27 cellular contexts compared by ENCODE assay signal in genomic region chr4:158802914-158803313, GRCh38.
"Had no signal": no experiment of that assay in that cellular context is flagged by ENCODE, and none has a peak within 500 bp of the region (broad histone marks: within the 10 kb centered on the region; RNA-seq: fewer than 3 reads in every experiment).

No MANE protein-coding gene starts in this region.

- FAIRE-seq: small intestine had no signal

- H3K27ac ChIP-seq: breast epithelium, foreskin keratinocyte, neural progenitor cell, parathyroid adenoma, tibial nerve, VCaP had no signal

- H3K4me1 ChIP-seq: breast epithelium, neural progenitor cell had no signal

- H3K27me3 Mint-ChIP-seq: activated CD4-positive, alpha-beta memory T cell treated with anti-CD3 and anti-CD28 coated beads for 36 hours; activated CD4-positive, alpha-beta T cell treated with anti-CD3 and anti-CD28 coated beads, Interleukin-2, amount 10 ng/mL, durations not matched to agents 24 days and 14 days; activated naive CD4-positive, alpha-beta T cell treated with anti-CD3 and anti-CD28 coated beads, Interleukin-2, amount 10 ng/mL, durations not matched to agents 7 days and 5 days had no signal

- H3K9ac ChIP-seq: neural progenitor cell, parathyroid adenoma had no signal

- ATAC-seq: activated CD4-positive, CD25-positive, alpha-beta regulatory T cell treated with anti-CD3 and anti-CD28 coated beads, Interleukin-2, amount 50 U/mL, for 24 hours; foreskin keratinocyte; heart right ventricle; naive thymus-derived CD8-positive, alpha-beta T cell; sciatic nerve; SK-N-SH treated with all-trans-retinoic acid at 6 μM for 48 hours; stimulated activated memory B cell treated with anti-CD40 and anti-IgM and Interleukin-4, amounts not matched to agents 10 μg/mL and 1 μg/mL and 100 μg/mL, for 72 hours had no signal

- H2AFZ ChIP-seq: neural progenitor cell, parathyroid adenoma had no signal

- H3K9me3 ChIP-seq: breast epithelium, esophagus muscularis mucosa, heart right ventricle, tibial nerve had no signal

- H3K4me3 Mint-ChIP-seq: activated CD4-positive, alpha-beta memory T cell treated with anti-CD3 and anti-CD28 coated beads for 36 hours; activated CD4-positive, alpha-beta T cell treated with anti-CD3 and anti-CD28 coated beads, Interleukin-2, amount 10 ng/mL, durations not matched to agents 24 days and 14 days; activated naive CD4-positive, alpha-beta T cell treated with anti-CD3 and anti-CD28 coated beads, Interleukin-2, amount 10 ng/mL, durations not matched to agents 7 days and 5 days; activated T-helper 1 cell treated with anti-CD3 and anti-CD28 coated beads, Interleukin-12 subunit alpha, Interleukin-12 subunit beta, Interleukin-2, Interleukin-4 antibody, amounts not matched to agents 30 ng/mL and 10 ng/mL and 1 ng/mL, durations not matched to agents 14 hours and 24 hours and 36 hours; endodermal cell; naive thymus-derived CD8-positive, alpha-beta T cell; neural progenitor cell; stimulated activated memory B cell treated with anti-CD40 and anti-IgM and Interleukin-4, amounts not matched to agents 10 μg/mL and 1 μg/mL and 100 μg/mL, for 72 hours had no signal

- H3K36me3 Mint-ChIP-seq: activated CD4-positive, alpha-beta memory T cell treated with anti-CD3 and anti-CD28 coated beads for 36 hours; activated naive CD4-positive, alpha-beta T cell treated with anti-CD3 and anti-CD28 coated beads, Interleukin-2, amount 10 ng/mL, durations not matched to agents 7 days and 5 days; naive thymus-derived CD8-positive, alpha-beta T cell; neural progenitor cell; stimulated activated memory B cell treated with anti-CD40 and anti-IgM and Interleukin-4, amounts not matched to agents 10 μg/mL and 1 μg/mL and 100 μg/mL, for 72 hours had no signal

- H3K27me3 ChIP-seq: breast epithelium, esophagus muscularis mucosa, foreskin keratinocyte, heart right ventricle, neural progenitor cell, tibial nerve had no signal

- H3K4me3 ChIP-seq: breast epithelium, esophagus muscularis mucosa, heart right ventricle, neural progenitor cell, tibial nerve had no signal

- H3K27ac Mint-ChIP-seq: activated CD4-positive, alpha-beta memory T cell treated with anti-CD3 and anti-CD28 coated beads for 36 hours; activated CD4-positive, alpha-beta T cell treated with anti-CD3 and anti-CD28 coated beads, Interleukin-2, amount 10 ng/mL, durations not matched to agents 24 days and 14 days; activated naive CD4-positive, alpha-beta T cell treated with anti-CD3 and anti-CD28 coated beads, Interleukin-2, amount 10 ng/mL, durations not matched to agents 7 days and 5 days; activated T-helper 1 cell treated with anti-CD3 and anti-CD28 coated beads, Interleukin-12 subunit alpha, Interleukin-12 subunit beta, Interleukin-2, Interleukin-4 antibody, amounts not matched to agents 30 ng/mL and 10 ng/mL and 1 ng/mL, durations not matched to agents 14 hours and 24 hours and 36 hours; endodermal cell; neural progenitor cell; stimulated activated memory B cell treated with anti-CD40 and anti-IgM and Interleukin-4, amounts not matched to agents 10 μg/mL and 1 μg/mL and 100 μg/mL, for 72 hours had no signal

- H3K9me3 Mint-ChIP-seq: activated CD4-positive, alpha-beta memory T cell treated with anti-CD3 and anti-CD28 coated beads for 36 hours; activated CD4-positive, alpha-beta T cell treated with anti-CD3 and anti-CD28 coated beads, Interleukin-2, amount 10 ng/mL, durations not matched to agents 24 days and 14 days; activated naive CD4-positive, alpha-beta T cell treated with anti-CD3 and anti-CD28 coated beads, Interleukin-2, amount 10 ng/mL, durations not matched to agents 7 days and 5 days; activated T-helper 1 cell treated with anti-CD3 and anti-CD28 coated beads, Interleukin-12 subunit alpha, Interleukin-12 subunit beta, Interleukin-2, Interleukin-4 antibody, amounts not matched to agents 30 ng/mL and 10 ng/mL and 1 ng/mL, durations not matched to agents 14 hours and 24 hours and 36 hours; endodermal cell; naive thymus-derived CD8-positive, alpha-beta T cell; neural progenitor cell had no signal

- DNase-seq: activated CD4-positive, alpha-beta memory T cell treated with anti-CD3 and anti-CD28 coated beads for 36 hours; activated CD4-positive, alpha-beta T cell treated with anti-CD3 and anti-CD28 coated beads, Interleukin-2, amount 10 ng/mL, durations not matched to agents 24 days and 14 days; activated CD8-positive, alpha-beta memory T cell treated with anti-CD3 and anti-CD28 coated beads, Interleukin-2, amount 50 U/mL, for 4 hours; activated gamma-delta T cell; activated naive CD4-positive, alpha-beta T cell treated with anti-CD3 and anti-CD28 coated beads, Interleukin-2, amount 10 ng/mL, durations not matched to agents 7 days and 5 days; activated T-cell treated with anti-CD3 and anti-CD28 coated beads, Interleukin-2, amount 50 U/mL, for 1 hour; central memory CD4-positive, alpha-beta T cell; endodermal cell; foreskin keratinocyte; heart right ventricle; midbrain; naive thymus-derived CD8-positive, alpha-beta T cell; occipital lobe; small intestine; stimulated activated CD4-positive, alpha-beta T cell treated with anti-CD3 and anti-CD28 coated beads, Interleukin-4, amount 100 ng/mL, for 4 hours; stimulated activated CD8-positive, alpha-beta memory T cell treated with anti-CD3 and anti-CD28 coated beads, Interleukin-4, amount 100 ng/mL, for 48 hours had no signal

- H3K4me1 Mint-ChIP-seq: stimulated activated memory B cell treated with anti-CD40 and anti-IgM and Interleukin-4, amounts not matched to agents 10 μg/mL and 1 μg/mL and 100 μg/mL, for 72 hours had no signal

- H3K4me2 ChIP-seq: neural progenitor cell had no signal

- H3K36me3 ChIP-seq: breast epithelium, esophagus muscularis mucosa, heart right ventricle, neural progenitor cell, tibial nerve had no signal
